14 cellular contexts compared by ENCODE assay signal in the genomic region with DNA sequence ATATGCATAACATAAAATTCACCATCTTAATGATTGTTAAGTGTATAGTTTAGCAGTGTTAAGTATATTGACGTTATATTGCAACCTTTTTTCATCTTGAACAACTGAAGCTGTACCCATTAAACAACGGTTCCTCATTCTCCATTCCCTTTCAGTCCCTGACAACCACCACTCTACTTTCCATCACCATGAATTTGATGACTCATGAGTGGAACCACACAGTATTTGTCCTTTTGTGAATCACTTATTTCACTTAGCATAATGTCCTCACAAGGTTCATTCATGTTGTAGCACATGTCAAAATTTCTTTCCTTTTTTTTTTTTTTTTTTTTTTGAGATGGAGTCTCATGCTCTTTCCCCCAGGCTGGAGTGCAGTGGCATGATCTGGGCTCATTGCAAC. TPM values are rescaled to one million over a fixed set of nuclear protein-coding genes. Genes with fewer than 3 reads are reported as not detected.
A peak's percentile ranks its signal among the peaks of the same experiment; 100 is the strongest.
DNase-seq lines count a peak whose midpoint lies in the region; ATAC-seq, FAIRE-seq and TF ChIP-seq lines count a peak whose summit lies in the region.
"Had no signal": no experiment of that assay in that cellular context is flagged by ENCODE, and none has a peak within 500 bp of the region (broad histone marks: within the 10 kb centered on the region; RNA-seq: fewer than 3 reads in every experiment).

No MANE protein-coding gene starts in this region.

- no peaks in the 10 kb centered on the region for H3K4me1 ChIP-seq in HepG2 (ENCODE audit: insufficient read depth, low read length)
- H3K4me1 ChIP-seq: BE2C had no signal

- no peak overlapping the region for H3K9ac ChIP-seq in HepG2 (ENCODE audit: insufficient read depth, low read depth, low read length)

- H3K27me3 Mint-ChIP-seq in stimulated activated naive CD8-positive, alpha-beta T cell treated with anti-CD3 and anti-CD28 coated beads, Interleukin-15, Interleukin-2, amounts not matched to agents 100 ng/mL and 50 ng/mL, for 24 hours, result peaks cover 26% of the 10 kb centered on the region
- H3K27me3 Mint-ChIP-seq: activated naive CD4-positive, alpha-beta T cell treated with anti-CD3 and anti-CD28 coated beads, Interleukin-2, amount 50 U/mL, for 24 hours had no signal

- CTCF ChIA-PET in HepG2 (lab: Yijun Ruan, JAX; ENCODE audit: low intra/inter-chr PET ratio, low total read pairs), result no interaction called here

- TF ChIP-seq EP300 in HepG2 (IDR thresholded peaks at IDR 0.05; ENCODE audit: low read depth in 2 of 2, low read length in 2 of 2) (no peak), HepG2 (CRISPR knock-in tag; IDR thresholded peaks at IDR 0.05; ENCODE audit: borderline replicate concordance) (no peak)

- no peaks in the 10 kb centered on the region for H4K20me1 ChIP-seq in HepG2 (ENCODE audit: insufficient read depth, low read length)

- H3K9me3 ChIP-seq in HepG2 (ENCODE audit: low read length), result no peaks in the 10 kb centered on the region
- H3K9me3 ChIP-seq: BE2C, spleen had no signal

- POLR2A ChIA-PET in HepG2 (lab: Yijun Ruan, JAX), result no interaction called here

- no TSS peak for BruUV-seq in HepG2 (replicated peaks; lab: Mats Ljungman, UMichigan)

- H3K4me2 ChIP-seq in HepG2 (ENCODE audit: low read depth, low read length), result no peak overlapping the region

- DNase-seq in activated naive CD4-positive, alpha-beta T cell treated with anti-CD3 and anti-CD28 coated beads, Interleukin-2, amount 50 U/mL, for 72 hours (ENCODE audit: low spot score in 2 of 2), result no peak
- DNase-seq in activated naive CD4-positive, alpha-beta T cell treated with anti-CD3 and anti-CD28 coated beads, Interleukin-2, amount 50 U/mL, for 16 hours, result no peak
- DNase-seq in RKO (ENCODE audit: low spot score) (peak; percentile 18), epithelial cell of prostate (ENCODE audit: low read depth, low spot score) (peak; percentile 52), HepG2 (ENCODE audit: low spot score) (no peak), medulla oblongata (ENCODE audit: extremely low spot score) (no peak)
- DNase-seq: BE2C, naive B cell, NCI-H1436 treated with DMSO at 0.1 percent for 48 hours, spleen had no signal

- H3K27ac Mint-ChIP-seq in activated naive CD4-positive, alpha-beta T cell treated with anti-CD3 and anti-CD28 coated beads, Interleukin-2, amount 50 U/mL, for 72 hours, result no peak overlapping the region
- peak overlapping the region; percentile 13 for H3K27ac Mint-ChIP-seq in stimulated activated naive CD8-positive, alpha-beta T cell treated with anti-CD3 and anti-CD28 coated beads, Interleukin-15, Interleukin-2, amounts not matched to agents 100 ng/mL and 50 ng/mL, for 24 hours
- H3K27ac Mint-ChIP-seq: activated naive CD4-positive, alpha-beta T cell treated with anti-CD3 and anti-CD28 coated beads, Interleukin-2, amount 50 U/mL, for 24 hours; naive B cell; WTC11 had no signal

- in situ Hi-C loops in HepG2 (cut with HindIII; ENCODE audit: extremely low pct_ligation_motif_present, low pct_unique_long_range_greater_than_20kb), result no loop called here

- no peaks in the 10 kb centered on the region for H3K36me3 Mint-ChIP-seq in activated naive CD4-positive, alpha-beta T cell treated with anti-CD3 and anti-CD28 coated beads, Interleukin-2, amount 50 U/mL, for 72 hours
- no peaks in the 10 kb centered on the region for H3K36me3 Mint-ChIP-seq in stimulated activated naive CD8-positive, alpha-beta T cell treated with anti-CD3 and anti-CD28 coated beads, Interleukin-15, Interleukin-2, amounts not matched to agents 100 ng/mL and 50 ng/mL, for 24 hours (ENCODE audit: low read depth)
- H3K36me3 Mint-ChIP-seq: activated naive CD4-positive, alpha-beta T cell treated with anti-CD3 and anti-CD28 coated beads, Interleukin-2, amount 50 U/mL, for 24 hours; naive B cell; WTC11 had no signal

- TF ChIP-seq POLR2A in HepG2 (IDR thresholded peaks at IDR 0.05; ENCODE audit: insufficient read depth in 1 of 2, low read depth in 2 of 2, low read length in 2 of 2), result no peak

- no peak for TF ChIP-seq CTCF in HepG2 (CRISPR knock-in tag; IDR thresholded peaks at IDR 0.05)

- intact Hi-C loops in HepG2 (cut with micrococcal nuclease; ENCODE audit: unreplicated experiment), result no loop called here

- H3K9me3 Mint-ChIP-seq in activated naive CD4-positive, alpha-beta T cell treated with anti-CD3 and anti-CD28 coated beads, Interleukin-2, amount 50 U/mL, for 72 hours, result no peaks in the 10 kb centered on the region
- no peaks in the 10 kb centered on the region for H3K9me3 Mint-ChIP-seq in stimulated activated naive CD8-positive, alpha-beta T cell treated with anti-CD3 and anti-CD28 coated beads, Interleukin-15, Interleukin-2, amounts not matched to agents 100 ng/mL and 50 ng/mL, for 24 hours
- H3K9me3 Mint-ChIP-seq: activated naive CD4-positive, alpha-beta T cell treated with anti-CD3 and anti-CD28 coated beads, Interleukin-2, amount 50 U/mL, for 24 hours; naive B cell had no signal

- no peak overlapping the region for H2AFZ ChIP-seq in HepG2 (ENCODE audit: low read length)

- H3K4me3 ChIP-seq in HepG2 (replicated peaks in 1 of 3; ENCODE audit: insufficient read depth in 1 of 3, low read depth in 2 of 3, low read length in 3 of 3), result no peak overlapping the region
- H3K4me3 ChIP-seq: spleen had no signal

- no peaks in the 10 kb centered on the region for H3K79me2 ChIP-seq in HepG2 (ENCODE audit: insufficient read depth, low read length)

- H3K27me3 ChIP-seq in HepG2 (ENCODE audit: control insufficient read depth in 1 of 2, insufficient read depth in 2 of 2, low read length in 2 of 2), result peaks cover 6 to 49% of the 10 kb centered on the region in 2 experiments

- H3K4me1 Mint-ChIP-seq in stimulated activated naive CD8-positive, alpha-beta T cell treated with anti-CD3 and anti-CD28 coated beads, Interleukin-15, Interleukin-2, amounts not matched to agents 100 ng/mL and 50 ng/mL, for 24 hours (ENCODE audit: low read depth), result peaks cover 47% of the 10 kb centered on the region

- FAIRE-seq in HepG2 (lab: Jason Lieb, UNC), result no peak

- TF ChIP-seq RAD21 in HepG2 (CRISPR knock-in tag; IDR thresholded peaks at IDR 0.05), result no peak

- H3K27ac ChIP-seq in epithelial cell of prostate, result peak overlapping the region; percentile 97
- H3K27ac ChIP-seq in HepG2 (ENCODE audit: extremely low read length, insufficient read depth, low read length), result no peak overlapping the region
- H3K27ac ChIP-seq: spleen had no signal

- 2% methylated on average over 2 of the region's 2 CpGs for WGBS in HepG2 (ENCODE audit: low lambda C conversion rate)

- no peak overlapping the region for H3K4me3 Mint-ChIP-seq in stimulated activated naive CD8-positive, alpha-beta T cell treated with anti-CD3 and anti-CD28 coated beads, Interleukin-15, Interleukin-2, amounts not matched to agents 100 ng/mL and 50 ng/mL, for 24 hours
- H3K4me3 Mint-ChIP-seq: activated naive CD4-positive, alpha-beta T cell treated with anti-CD3 and anti-CD28 coated beads, Interleukin-2, amount 50 U/mL, for 24 hours; naive B cell; WTC11 had no signal

- no peaks in the 10 kb centered on the region for H3K36me3 ChIP-seq in HepG2 (replicated peaks in 1 of 2; ENCODE audit: control insufficient read depth in 1 of 2, insufficient read depth in 2 of 2, low read length in 2 of 2)
- H3K36me3 ChIP-seq: BE2C, spleen had no signal

- ATAC-seq in activated naive CD4-positive, alpha-beta T cell treated with anti-CD3 and anti-CD28 coated beads, Interleukin-2, amount 50 U/mL, for 72 hours, result peak; percentile 73 to 82
- ATAC-seq in GM21381 (IDR thresholded peaks at IDR 0.05; ENCODE audit: unreplicated experiment), result no peak
- no peak for ATAC-seq in HepG2
- ATAC-seq: WTC11 had no signal

RNA-seq across cellular contexts. Expression of a gene that starts 46.0 kb away (rescaled TPM):
- total RNA-seq in activated naive CD4-positive, alpha-beta T cell treated with anti-CD3 and anti-CD28 coated beads, Interleukin-2, amount 50 U/mL, for 72 hours, result not detected
- not detected in 2 replicates for total RNA-seq in HepG2 (2016; rRNA removed; fragmentation: Illumina TruSeq; extraction: Trizol)
- not detected in 2 replicates for total RNA-seq in HepG2 (2016; cell fraction: cytosol; rRNA removed; fragmentation: Illumina TruSeq; extraction: Trizol; ENCODE audit: low read depth)
- total RNA-seq in HepG2 (2016; cell fraction: insoluble cytoplasmic fraction; rRNA removed; fragmentation: Illumina TruSeq; extraction: Trizol), result not detected in 2 replicates
- total RNA-seq in HepG2 (2016; cell fraction: membrane; rRNA removed; fragmentation: Illumina TruSeq; extraction: Trizol), result not detected in 2 replicates
- total RNA-seq in HepG2 (2016; cell fraction: nucleus; rRNA removed; fragmentation: Illumina TruSeq; extraction: Trizol), result not detected in 2 replicates
- polyA plus RNA-seq in HepG2 (2011; rRNA removed), result not detected in 2 replicates
- polyA plus RNA-seq in HepG2 (2011; cell fraction: cytosol; rRNA removed), result not detected in 2 replicates
- polyA plus RNA-seq in HepG2 (2011; cell fraction: nucleus; rRNA removed), result not detected in 2 replicates
- polyA plus RNA-seq in HepG2 (2012), result not detected in 2 replicates
- polyA plus RNA-seq in HepG2 (2016; cell fraction: cytosol; fragmentation: Illumina TruSeq; extraction: Trizol; ENCODE audit: low read depth), result not detected in 2 replicates
- not detected in 2 replicates for polyA plus RNA-seq in HepG2 (2016; cell fraction: insoluble cytoplasmic fraction; fragmentation: Illumina TruSeq; extraction: Trizol; ENCODE audit: low read depth)
- polyA plus RNA-seq in HepG2 (2016; cell fraction: membrane; fragmentation: Illumina TruSeq; extraction: Trizol; ENCODE audit: low read depth), result not detected in 2 replicates
- not detected in 2 replicates for polyA plus RNA-seq in HepG2 (2016; cell fraction: nucleus; fragmentation: Illumina TruSeq; extraction: Trizol; ENCODE audit: insufficient read depth, low read depth)
- polyA minus RNA-seq in HepG2 (2011; rRNA and poly(A)+ RNA removed; ENCODE audit: low replicate concordance), result not detected in 2 replicates
- polyA minus RNA-seq in HepG2 (2011; cell fraction: cytosol; rRNA and poly(A)+ RNA removed), result not detected in 2 replicates
- polyA minus RNA-seq in HepG2 (2011; cell fraction: nucleus; rRNA and poly(A)+ RNA removed), result not detected in 2 replicates
- total RNA-seq: spleen had no signal

RNA-seq across cellular contexts. Expression of a gene that starts 54.8 kb away (rescaled TPM):
- 10 to 100 TPM; 65.0 to 98.0 TPM for total RNA-seq in activated naive CD4-positive, alpha-beta T cell treated with anti-CD3 and anti-CD28 coated beads, Interleukin-2, amount 50 U/mL, for 72 hours
- total RNA-seq in HepG2 (2016; rRNA removed; fragmentation: Illumina TruSeq; extraction: Trizol), result not detected in 2 replicates
- not detected in 2 replicates for total RNA-seq in HepG2 (2016; cell fraction: cytosol; rRNA removed; fragmentation: Illumina TruSeq; extraction: Trizol; ENCODE audit: low read depth)
- 0.17 TPM in 1 of 2 replicates, not detected in the other for total RNA-seq in HepG2 (2016; cell fraction: insoluble cytoplasmic fraction; rRNA removed; fragmentation: Illumina TruSeq; extraction: Trizol)
- not detected in 2 replicates for total RNA-seq in HepG2 (2016; cell fraction: membrane; rRNA removed; fragmentation: Illumina TruSeq; extraction: Trizol)
- not detected in 2 replicates for total RNA-seq in HepG2 (2016; cell fraction: nucleus; rRNA removed; fragmentation: Illumina TruSeq; extraction: Trizol)
- polyA plus RNA-seq in HepG2 (2011; rRNA removed), result 0.21 TPM in 1 of 2 replicates, not detected in the other
- polyA plus RNA-seq in HepG2 (2011; cell fraction: cytosol; rRNA removed), result not detected in 2 replicates
- polyA plus RNA-seq in HepG2 (2011; cell fraction: nucleus; rRNA removed), result not detected in 2 replicates
- polyA plus RNA-seq in HepG2 (2012), result 0.60 TPM in 1 of 2 replicates, not detected in the other
- 0.18 and 0.36 TPM in 2 replicates for polyA plus RNA-seq in HepG2 (2016; cell fraction: cytosol; fragmentation: Illumina TruSeq; extraction: Trizol; ENCODE audit: low read depth)
- polyA plus RNA-seq in HepG2 (2016; cell fraction: insoluble cytoplasmic fraction; fragmentation: Illumina TruSeq; extraction: Trizol; ENCODE audit: low read depth), result not detected in 2 replicates
- 0.28 TPM in 1 of 2 replicates, not detected in the other for polyA plus RNA-seq in HepG2 (2016; cell fraction: membrane; fragmentation: Illumina TruSeq; extraction: Trizol; ENCODE audit: low read depth)
- not detected in 2 replicates for polyA plus RNA-seq in HepG2 (2016; cell fraction: nucleus; fragmentation: Illumina TruSeq; extraction: Trizol; ENCODE audit: insufficient read depth, low read depth)
- not detected in 2 replicates for polyA minus RNA-seq in HepG2 (2011; rRNA and poly(A)+ RNA removed; ENCODE audit: low replicate concordance)
- polyA minus RNA-seq in HepG2 (2011; cell fraction: cytosol; rRNA and poly(A)+ RNA removed), result not detected in 2 replicates
- polyA minus RNA-seq in HepG2 (2011; cell fraction: nucleus; rRNA and poly(A)+ RNA removed), result not detected in 2 replicates
- total RNA-seq: WTC11 had no signal

Comparison
In these comparisons a context has a peak if more than half of its experiments do, and no peak if none do; other contexts are left out.
1. ATAC-seq: peak in activated naive CD4-positive, alpha-beta T cell treated with anti-CD3 and anti-CD28 coated beads, Interleukin-2, amount 50 U/mL, for 72 hours (2 of 2); none in GM21381 (single experiment) and HepG2 (single experiment).
2. DNase-seq: peak in RKO (single experiment) and epithelial cell of prostate (single experiment); none in activated naive CD4-positive, alpha-beta T cell treated with anti-CD3 and anti-CD28 coated beads, Interleukin-2, amount 50 U/mL, for 72 hours (0 of 2), activated naive CD4-positive, alpha-beta T cell treated with anti-CD3 and anti-CD28 coated beads, Interleukin-2, amount 50 U/mL, for 16 hours (single experiment), HepG2 (single experiment) and medulla oblongata (single experiment).
3. RNA of a gene that starts 54.8 kb away (total RNA-seq): 65.0 to 98.0 TPM in activated naive CD4-positive, alpha-beta T cell treated with anti-CD3 and anti-CD28 coated beads, Interleukin-2, amount 50 U/mL, for 72 hours; 0.17 TPM in HepG2; every median in the first group is over 10 times any median in the second.